Comparison of ENCODE assay signal across 9 cellular contexts in genomic region chr17:7703584-7704574, GRCh38. TPM values are rescaled to one million over a fixed set of nuclear protein-coding genes. Genes with fewer than 3 reads are reported as not detected.
DNase-seq lines count a peak whose midpoint lies in the region; ATAC-seq, FAIRE-seq and TF ChIP-seq lines count a peak whose summit lies in the region.
"Had no signal": no experiment of that assay in that cellular context is flagged by ENCODE, and none has a peak within 500 bp of the region (broad histone marks: within the 10 kb centered on the region; RNA-seq: fewer than 3 reads in every experiment).

No MANE protein-coding gene starts in this region.

- H3K27ac ChIP-seq in CD4-positive, alpha-beta T cell (ENCODE audit: low read depth, low read length) = no peak overlapping the region
- H3K27ac ChIP-seq in GM12878 (ENCODE audit: control insufficient read depth, insufficient read depth) = no peak overlapping the region
- H3K27ac ChIP-seq in keratinocyte (ENCODE audit: control insufficient read depth, insufficient read depth, low read length) = no peak overlapping the region
- H3K27ac ChIP-seq in gastroesophageal sphincter = no peak overlapping the region

- FAIRE-seq in GM12878 (lab: Jason Lieb, UNC) (no peak), keratinocyte (lab: Jason Lieb, UNC) (no peak)

- H3K9me3 ChIP-seq in CD4-positive, alpha-beta T cell (ENCODE audit: control insufficient read depth, low read length) = no peaks in the 10 kb centered on the region
- H3K9me3 ChIP-seq in GM12878 (replicated peaks; ENCODE audit: control insufficient read depth, insufficient read depth, low read length) (no peaks in the 10 kb centered on the region), keratinocyte (ENCODE audit: control insufficient read depth, low read depth, low read length) (no peaks in the 10 kb centered on the region), gastroesophageal sphincter (no peaks in the 10 kb centered on the region)

- no TSS peak for BruUV-seq in GM12878 (replicated peaks; lab: Mats Ljungman, UMichigan)

- TF ChIP-seq RAD21 in GM12878 (IDR thresholded peaks at IDR 0.05; ENCODE audit: insufficient read depth, low read depth, low read length) = no peak

- H3K4me1 Mint-ChIP-seq in CD4-positive, alpha-beta T cell (ENCODE audit: low read depth) = peaks cover 14% of the 10 kb centered on the region
- peaks cover 25% of the 10 kb centered on the region for H3K4me1 Mint-ChIP-seq in stimulated activated memory B cell treated with anti-CD40 and anti-IgM and Interleukin-4, amounts not matched to agents 10 μg/mL and 1 μg/mL and 100 μg/mL, for 72 hours

- no peaks in the 10 kb centered on the region for H3K9me1 ChIP-seq in keratinocyte (ENCODE audit: control insufficient read depth, extremely low read depth, insufficient read depth, low read length)

- dilution Hi-C loops in keratinocyte (cut with MboI; ENCODE audit: extremely low pct_ligation_motif_present, low sequenced_read_pairs) = no loop called here

- no peak for TF ChIP-seq CTCF in CD4-positive, alpha-beta T cell (IDR thresholded peaks at IDR 0.05)
- TF ChIP-seq CTCF in GM12878 (IDR thresholded peaks at IDR 0.05 in 2 of 3, conservative IDR thresholded peaks at IDR 0.05 in 1 of 3; ENCODE audit: control insufficient read depth in 2 of 3, extremely low read depth in 1 of 3, insufficient read depth in 1 of 3, low read depth in 3 of 3, low read length in 3 of 3) (no peak), keratinocyte (optimal IDR thresholded peaks at IDR 0.05 in 1 of 3, IDR thresholded peaks at IDR 0.05 in 1 of 3, conservative IDR thresholded peaks at IDR 0.05 in 1 of 3; ENCODE audit: extremely low read depth in 1 of 3, insufficient read depth in 2 of 3, low read length in 3 of 3) (no peak), gastroesophageal sphincter (IDR thresholded peaks at IDR 0.05) (no peak)

- H4K20me1 ChIP-seq in GM12878 (ENCODE audit: control insufficient read depth, insufficient read depth) = no peaks in the 10 kb centered on the region
- no peaks in the 10 kb centered on the region for H4K20me1 ChIP-seq in keratinocyte (ENCODE audit: control insufficient read depth, extremely low read depth, insufficient read depth, low read length)

- SMC1A ChIA-PET in GM12878 (lab: Charles Lee; ENCODE audit: uncharacterized antibody, unreplicated experiment) = no interaction called here

- CTCF ChIA-PET in CD4-positive, alpha-beta T cell (lab: Charles Lee) = interaction anchor here (0.5 to 0.9 kb wide), 2 partner anchors 16 to 56 kb away, joined by 3 to 4 read pairs; partner anchors contain the start of gene TP53
- CTCF ChIA-PET in GM12878 (lab: Yijun Ruan, JAX) = interaction anchor here (0.6 kb wide), 1 partner anchor 85 kb away, joined by 3 read pairs; no protein-coding TSS in a partner anchor

- no peaks in the 10 kb centered on the region for H3K9me3 Mint-ChIP-seq in CD4-positive, alpha-beta T cell
- no peaks in the 10 kb centered on the region for H3K9me3 Mint-ChIP-seq in stimulated activated memory B cell treated with anti-CD40 and anti-IgM and Interleukin-4, amounts not matched to agents 10 μg/mL and 1 μg/mL and 100 μg/mL, for 72 hours
- H3K9me3 Mint-ChIP-seq: dendritic cell treated with granulocyte-macrophage colony-stimulating factor and Interleukin-4, amounts not matched to agents 40 ng/mL and 50 ng/mL, for 4 days had no signal

- H3K36me3 Mint-ChIP-seq in CD4-positive, alpha-beta T cell (ENCODE audit: low read depth) = peaks cover 34% of the 10 kb centered on the region
- H3K36me3 Mint-ChIP-seq in stimulated activated memory B cell treated with anti-CD40 and anti-IgM and Interleukin-4, amounts not matched to agents 10 μg/mL and 1 μg/mL and 100 μg/mL, for 72 hours = peaks cover 41% of the 10 kb centered on the region

- H2AFZ ChIP-seq in GM12878 (ENCODE audit: control insufficient read depth, low read depth, low read length) (no peak overlapping the region), keratinocyte (ENCODE audit: control insufficient read depth, low read length) (no peak overlapping the region)

- H3K79me2 ChIP-seq in GM12878 (ENCODE audit: control insufficient read depth, insufficient read depth, low read length) (no peaks in the 10 kb centered on the region), keratinocyte (ENCODE audit: control insufficient read depth, insufficient read depth, low read length) (no peaks in the 10 kb centered on the region)

- no peak overlapping the region for H3K4me2 ChIP-seq in GM12878 (ENCODE audit: control insufficient read depth, insufficient read depth)
- peak overlapping the region; percentile 88 for H3K4me2 ChIP-seq in keratinocyte (ENCODE audit: control insufficient read depth, extremely low read depth, insufficient read depth, low read depth, low read length)

- intact Hi-C loops in CD4-positive, alpha-beta T cell (cut with DNase I, micrococcal nuclease) = no loop called here
- intact Hi-C loops in GM12878 (cut with micrococcal nuclease; ENCODE audit: unreplicated experiment) = no loop called here

- RAD21 ChIA-PET in GM12878 (lab: Charles Lee; ENCODE audit: unreplicated experiment) = interaction anchor here (0.8 kb wide), 1 partner anchor 17 kb away, joined by 4 read pairs; the partner anchor contains the start of gene TP53

- in situ Hi-C loops in GM12878 (cut with MboI) = no loop called here

- H3K36me3 ChIP-seq in GM12878 (ENCODE audit: control insufficient read depth in 2 of 2, insufficient read depth in 2 of 2, low read length in 1 of 2) (peaks cover 0 to 4% of the 10 kb centered on the region in 2 experiments; a peak in 2 of 4 replicates), keratinocyte (ENCODE audit: control insufficient read depth in 2 of 2, extremely low read depth in 1 of 2, insufficient read depth in 2 of 2, low read length in 2 of 2) (peaks cover 12 to 16% of the 10 kb centered on the region in 2 experiments), gastroesophageal sphincter (peaks cover 0 to 36% of the 10 kb centered on the region in 2 donors)

- H3K4me3 ChIP-seq in GM12878 = no peak overlapping the region
- H3K4me3 ChIP-seq in keratinocyte (ENCODE audit: control insufficient read depth in 2 of 3, extremely low read depth in 1 of 3, insufficient read depth in 2 of 3, low read depth in 1 of 3, low read length in 3 of 3) = peak overlapping the region in 1 of 3 experiments; percentile 65
- H3K4me3 ChIP-seq in gastroesophageal sphincter = no peak overlapping the region

- DNase-seq in CD4-positive, alpha-beta T cell = no peak
- DNase-seq in NCI-H1092 (lab: John Stamatoyannopoulos, UW) = peak; percentile 61
- no peak for DNase-seq in GM12878 (ENCODE audit: low read depth, low spot score)
- no peak for DNase-seq in keratinocyte (ENCODE audit: low read depth, low spot score)
- no peak for DNase-seq in cerebellar nuclear complex (lab: John Stamatoyannopoulos, UW)

- H3K9ac ChIP-seq in GM12878 (ENCODE audit: control insufficient read depth, insufficient read depth, low read length) = no peak overlapping the region
- peak overlapping the region; percentile 28 for H3K9ac ChIP-seq in keratinocyte (ENCODE audit: control insufficient read depth, extremely low read depth, insufficient read depth, low read length)

- TF ChIP-seq POLR2A in GM12878 (IDR thresholded peaks at IDR 0.05; ENCODE audit: low read depth, low read length) (no peak), gastroesophageal sphincter (IDR thresholded peaks at IDR 0.05) (no peak)

- H3K4me3 Mint-ChIP-seq in CD4-positive, alpha-beta T cell = peak overlapping the region; percentile 34
- H3K4me3 Mint-ChIP-seq in stimulated activated memory B cell treated with anti-CD40 and anti-IgM and Interleukin-4, amounts not matched to agents 10 μg/mL and 1 μg/mL and 100 μg/mL, for 72 hours = no peak overlapping the region

- POLR2A ChIA-PET in CD4-positive, alpha-beta T cell (lab: Charles Lee) = interaction anchor here (1.6 kb wide), 1 partner anchor 16 kb away, joined by 4 read pairs; the partner anchor contains the start of gene WRAP53
- POLR2A ChIA-PET in GM12878 (lab: Charles Lee) = interaction anchor here (0.7 kb wide), 1 partner anchor 199 kb away, joined by 3 read pairs; no protein-coding TSS in a partner anchor

- ATAC-seq in CD4-positive, alpha-beta T cell (ENCODE audit: poor library complexity) = peak; percentile 42
- ATAC-seq in GM12878 = peak; percentile 31; the same call in 2 of the 3 replicates
- ATAC-seq in stimulated activated memory B cell treated with anti-CD40 and anti-IgM and Interleukin-4, amounts not matched to agents 10 μg/mL and 1 μg/mL and 100 μg/mL, for 72 hours = no peak
- no peak for ATAC-seq in HG02981 (IDR thresholded peaks at IDR 0.05; ENCODE audit: unreplicated experiment)
- no peak for ATAC-seq in gastroesophageal sphincter

- TF ChIP-seq EP300 in GM12878 (IDR thresholded peaks at IDR 0.05; ENCODE audit: borderline replicate concordance in 1 of 2, control insufficient read depth in 1 of 2, low read depth in 2 of 2, low read length in 2 of 2) (no peak), gastroesophageal sphincter (IDR thresholded peaks at IDR 0.05) (no peak)

- peaks cover 59% of the 10 kb centered on the region for H3K27me3 Mint-ChIP-seq in CD4-positive, alpha-beta T cell
- H3K27me3 Mint-ChIP-seq in stimulated activated memory B cell treated with anti-CD40 and anti-IgM and Interleukin-4, amounts not matched to agents 10 μg/mL and 1 μg/mL and 100 μg/mL, for 72 hours = peaks cover 82% of the 10 kb centered on the region

- peaks cover 57% of the 10 kb centered on the region for H3K27me3 ChIP-seq in CD4-positive, alpha-beta T cell (ENCODE audit: control insufficient read depth, insufficient read depth, low read length)
- H3K27me3 ChIP-seq in GM12878 (replicated peaks in 1 of 2; ENCODE audit: control insufficient read depth in 2 of 2, insufficient read depth in 2 of 2, low read length in 1 of 2) (peaks cover 3 to 5% of the 10 kb centered on the region in 2 experiments; a peak in 3 of 4 replicates), keratinocyte (ENCODE audit: control insufficient read depth, extremely low read depth, insufficient read depth, low read length) (peaks cover 22% of the 10 kb centered on the region), gastroesophageal sphincter (peaks cover 82% of the 10 kb centered on the region)

- WGBS in GM12878 (ENCODE audit: insufficient coverage, insufficient replicate concordance, low lambda C conversion rate, missing lambda C conversion rate) = 84% methylated on average over 24 of the region's 24 CpGs
- 14 to 31% methylated on average over 7 to 21 of the region's 24 CpGs for WGBS in gastroesophageal sphincter (ENCODE audit: low coverage in 1 of 2), 2 donors

- no peak overlapping the region for H3K27ac Mint-ChIP-seq in CD4-positive, alpha-beta T cell
- H3K27ac Mint-ChIP-seq in stimulated activated memory B cell treated with anti-CD40 and anti-IgM and Interleukin-4, amounts not matched to agents 10 μg/mL and 1 μg/mL and 100 μg/mL, for 72 hours = no peak overlapping the region
- H3K27ac Mint-ChIP-seq: dendritic cell treated with granulocyte-macrophage colony-stimulating factor and Interleukin-4, amounts not matched to agents 40 ng/mL and 50 ng/mL, for 4 days had no signal

- H3K4me1 ChIP-seq in GM12878 (ENCODE audit: control insufficient read depth, insufficient read depth, low read length) = no peaks in the 10 kb centered on the region
- H3K4me1 ChIP-seq in keratinocyte (ENCODE audit: control insufficient read depth, extremely low read depth, insufficient read depth, low read length) = peaks cover 20% of the 10 kb centered on the region
- peaks cover 0 to 25% (median 11%) of the 10 kb centered on the region in 3 donors for H3K4me1 ChIP-seq in gastroesophageal sphincter

RNA-seq across cellular contexts. Expression of gene EFNB3, which starts 1.1 kb away (rescaled TPM):
- not detected for total RNA-seq in CD4-positive, alpha-beta T cell
- not detected in 2 replicates for total RNA-seq in GM12878 (2013; cell fraction: nucleolus; rRNA removed)
- total RNA-seq in GM12878 (2014; rRNA removed) (0.06 TPM in 1 of 2 replicates, not detected in the other), GM12878 (2014; rRNA removed; fragmentation: Illumina TruSeq; extraction: Trizol) (not detected in 2 replicates), GM12878 (2021) (0.13 TPM in 1 of 2 replicates, not detected in the other), gastroesophageal sphincter (under 1 TPM in 2 of 4 donors, not detected in 2; 0.27 to 0.52 TPM)
- polyA plus RNA-seq in GM12878 (2011; ENCODE audit: low read depth) = not detected
- polyA plus RNA-seq in GM12878 (2011; rRNA removed) (0.04 TPM in 2 replicates), GM12878 (2014; fragmentation: Illumina TruSeq; extraction: Trizol) (0.01 TPM in 1 of 2 replicates, not detected in the other), GM12878 (2014; fragmentation: Nextera tagmentation; extraction: Ambion mirVana) (under 1 TPM in 1 of 2 experiments, not detected in 1; 0.02 TPM), GM12878 (2014; rRNA removed) (0.05 TPM in 1 of 2 replicates, not detected in the other), GM12878 (2016; fragmentation: Nextera tagmentation; extraction: Ambion mirVana) (not detected), keratinocyte (3.1 to 4.1 TPM (median 3.1 TPM) in 3 replicates)
- polyA plus RNA-seq in GM12878 (2011; cell fraction: cytosol; rRNA removed) = 0.01 and 0.03 TPM in 2 replicates
- 0.19 and 0.22 TPM in 2 replicates for polyA plus RNA-seq in GM12878 (2011; cell fraction: nucleus; rRNA removed)
- polyA plus RNA-seq in GM12878 (2012) = not detected in 2 replicates
- polyA minus RNA-seq in GM12878 (2011; rRNA and poly(A)+ RNA removed) = 0.05 TPM in 1 of 2 replicates, not detected in the other
- not detected in 2 replicates for polyA minus RNA-seq in GM12878 (2011; cell fraction: cytosol; rRNA and poly(A)+ RNA removed)
- polyA minus RNA-seq in GM12878 (2011; cell fraction: nucleus; rRNA and poly(A)+ RNA removed) = not detected in 2 replicates
- 0.24 TPM for polyA plus RNA-seq in keratinocyte (2011; ENCODE audit: low read depth)
- polyA plus RNA-seq in keratinocyte (2011; cell fraction: cytosol; rRNA removed) = 2.1 and 2.3 TPM in 2 replicates
- polyA plus RNA-seq in keratinocyte (2011; cell fraction: nucleus; rRNA removed) = 3.3 and 4.3 TPM in 2 replicates
- 0.48 and 3.3 TPM in 2 replicates for polyA plus RNA-seq in keratinocyte (2012; ENCODE audit: low replicate concordance)
- 3.7 to 4.0 TPM (median 4.0 TPM) in 3 replicates for polyA minus RNA-seq in keratinocyte
- polyA minus RNA-seq in keratinocyte (2011; cell fraction: cytosol; rRNA and poly(A)+ RNA removed) = 2.3 TPM
- 0.95 and 2.0 TPM in 2 replicates for polyA minus RNA-seq in keratinocyte (2011; cell fraction: nucleus; rRNA and poly(A)+ RNA removed)

RNA-seq across cellular contexts. Expression of gene DNAH2, which starts 13.7 kb away (rescaled TPM):
- not detected for total RNA-seq in CD4-positive, alpha-beta T cell
- not detected in 2 replicates for total RNA-seq in GM12878 (2013; cell fraction: nucleolus; rRNA removed)
- not detected in 2 replicates for total RNA-seq in GM12878 (2014; rRNA removed)
- not detected in 2 replicates for total RNA-seq in GM12878 (2014; rRNA removed; fragmentation: Illumina TruSeq; extraction: Trizol)
- total RNA-seq in GM12878 (2021) = not detected in 2 replicates
- not detected for polyA plus RNA-seq in GM12878 (2011; ENCODE audit: low read depth)
- not detected in 2 replicates for polyA plus RNA-seq in GM12878 (2011; rRNA removed)
- polyA plus RNA-seq in GM12878 (2011; cell fraction: cytosol; rRNA removed) = not detected in 2 replicates
- polyA plus RNA-seq in GM12878 (2011; cell fraction: nucleus; rRNA removed) = 0.01 and 0.03 TPM in 2 replicates
- polyA plus RNA-seq in GM12878 (2012) = 0.03 and 0.09 TPM in 2 replicates
- polyA plus RNA-seq in GM12878 (2014; fragmentation: Illumina TruSeq; extraction: Trizol) = not detected in 2 replicates
- not detected for polyA plus RNA-seq in GM12878 (2014; fragmentation: Nextera tagmentation; extraction: Ambion mirVana)
- polyA plus RNA-seq in GM12878 (2014; rRNA removed) = 0.01 TPM in 1 of 2 replicates, not detected in the other
- not detected for polyA plus RNA-seq in GM12878 (2016; fragmentation: Nextera tagmentation; extraction: Ambion mirVana)
- polyA minus RNA-seq in GM12878 (2011; rRNA and poly(A)+ RNA removed) = not detected in 2 replicates
- polyA minus RNA-seq in GM12878 (2011; cell fraction: cytosol; rRNA and poly(A)+ RNA removed) = not detected in 2 replicates
- not detected in 2 replicates for polyA minus RNA-seq in GM12878 (2011; cell fraction: nucleus; rRNA and poly(A)+ RNA removed)
- polyA plus RNA-seq in keratinocyte = 0.13 to 0.36 TPM (median 0.13 TPM) in 3 replicates
- polyA plus RNA-seq in keratinocyte (2011; ENCODE audit: low read depth) = not detected
- polyA plus RNA-seq in keratinocyte (2011; cell fraction: cytosol; rRNA removed) = 0.12 and 0.14 TPM in 2 replicates
- 0.39 and 0.52 TPM in 2 replicates for polyA plus RNA-seq in keratinocyte (2011; cell fraction: nucleus; rRNA removed)
- 0.03 and 0.25 TPM in 2 replicates for polyA plus RNA-seq in keratinocyte (2012; ENCODE audit: low replicate concordance)
- 0.10 to 0.92 TPM (median 0.13 TPM) in 3 replicates for polyA minus RNA-seq in keratinocyte
- polyA minus RNA-seq in keratinocyte (2011; cell fraction: cytosol; rRNA and poly(A)+ RNA removed) = not detected
- 0.11 and 0.54 TPM in 2 replicates for polyA minus RNA-seq in keratinocyte (2011; cell fraction: nucleus; rRNA and poly(A)+ RNA removed)
- under 1 TPM in 2 of 4 donors, not detected in 2; 0.08 to 0.31 TPM for total RNA-seq in gastroesophageal sphincter

RNA-seq across cellular contexts. Expression of gene WRAP53, which starts 15.6 kb away (rescaled TPM):
- 1 to 10 TPM; 3.9 to 4.0 TPM for total RNA-seq in CD4-positive, alpha-beta T cell
- 9.4 and 10.1 TPM in 2 replicates for total RNA-seq in GM12878 (2013; cell fraction: nucleolus; rRNA removed)
- total RNA-seq in GM12878 (2014; rRNA removed) (24.6 and 30.8 TPM in 2 replicates), GM12878 (2014; rRNA removed; fragmentation: Illumina TruSeq; extraction: Trizol) (13.0 and 17.3 TPM in 2 replicates), GM12878 (2021) (28.5 and 30.8 TPM in 2 replicates), gastroesophageal sphincter (1 to 10 TPM; 2.8 to 4.7 (median 3.9) TPM)
- polyA plus RNA-seq in GM12878 (2011; ENCODE audit: low read depth) = 4.7 TPM
- polyA plus RNA-seq in GM12878 (2011; rRNA removed) (6.0 and 13.8 TPM in 2 replicates), GM12878 (2014; fragmentation: Illumina TruSeq; extraction: Trizol) (9.5 and 17.7 TPM in 2 replicates), GM12878 (2014; fragmentation: Nextera tagmentation; extraction: Ambion mirVana) (1 to 10 TPM; 1.9 to 5.3 TPM), GM12878 (2014; rRNA removed) (26.0 and 29.6 TPM in 2 replicates), GM12878 (2016; fragmentation: Nextera tagmentation; extraction: Ambion mirVana) (10 to 100 TPM; 41.9 to 42.0 TPM), keratinocyte (7.7 to 10.6 TPM (median 8.2 TPM) in 3 replicates)
- polyA plus RNA-seq in GM12878 (2011; cell fraction: cytosol; rRNA removed) = 20.1 and 24.9 TPM in 2 replicates
- 28.5 and 32.5 TPM in 2 replicates for polyA plus RNA-seq in GM12878 (2011; cell fraction: nucleus; rRNA removed)
- 14.8 and 15.1 TPM in 2 replicates for polyA plus RNA-seq in GM12878 (2012)
- polyA minus RNA-seq in GM12878 (2011; rRNA and poly(A)+ RNA removed) = 7.5 and 18.1 TPM in 2 replicates
- 7.5 and 9.6 TPM in 2 replicates for polyA minus RNA-seq in GM12878 (2011; cell fraction: cytosol; rRNA and poly(A)+ RNA removed)
- polyA minus RNA-seq in GM12878 (2011; cell fraction: nucleus; rRNA and poly(A)+ RNA removed) = 10.2 and 13.0 TPM in 2 replicates
- polyA plus RNA-seq in keratinocyte (2011; ENCODE audit: low read depth) = 4.2 TPM
- 5.0 and 7.1 TPM in 2 replicates for polyA plus RNA-seq in keratinocyte (2011; cell fraction: cytosol; rRNA removed)
- polyA plus RNA-seq in keratinocyte (2011; cell fraction: nucleus; rRNA removed) = 10.7 and 12.3 TPM in 2 replicates
- polyA plus RNA-seq in keratinocyte (2012; ENCODE audit: low replicate concordance) = 5.3 and 11.5 TPM in 2 replicates
- 5.6 to 12.4 TPM (median 5.7 TPM) in 3 replicates for polyA minus RNA-seq in keratinocyte
- polyA minus RNA-seq in keratinocyte (2011; cell fraction: cytosol; rRNA and poly(A)+ RNA removed) = 11.5 TPM
- 3.0 and 4.3 TPM in 2 replicates for polyA minus RNA-seq in keratinocyte (2011; cell fraction: nucleus; rRNA and poly(A)+ RNA removed)

RNA-seq across cellular contexts. Expression of gene TP53, which starts 16.6 kb away (rescaled TPM):
- total RNA-seq in CD4-positive, alpha-beta T cell = 10 to 100 TPM; 25.8 to 26.0 TPM
- total RNA-seq in GM12878 (2013; cell fraction: nucleolus; rRNA removed) = 46.6 and 47.7 TPM in 2 replicates
- total RNA-seq in GM12878 (2014; rRNA removed) = 65.9 and 74.6 TPM in 2 replicates
- 34.0 and 38.1 TPM in 2 replicates for total RNA-seq in GM12878 (2014; rRNA removed; fragmentation: Illumina TruSeq; extraction: Trizol)
- 162 and 171 TPM in 2 replicates for total RNA-seq in GM12878 (2021)
- 52.7 TPM for polyA plus RNA-seq in GM12878 (2011; ENCODE audit: low read depth)
- 21.0 and 35.6 TPM in 2 replicates for polyA plus RNA-seq in GM12878 (2011; rRNA removed)
- polyA plus RNA-seq in GM12878 (2011; cell fraction: cytosol; rRNA removed) = 49.8 and 60.6 TPM in 2 replicates
- polyA plus RNA-seq in GM12878 (2011; cell fraction: nucleus; rRNA removed) = 38.1 and 49.4 TPM in 2 replicates
- polyA plus RNA-seq in GM12878 (2012) = 75.7 and 93.3 TPM in 2 replicates
- 75.1 and 98.0 TPM in 2 replicates for polyA plus RNA-seq in GM12878 (2014; fragmentation: Illumina TruSeq; extraction: Trizol)
- polyA plus RNA-seq in GM12878 (2014; fragmentation: Nextera tagmentation; extraction: Ambion mirVana) = 10 to 100 TPM; 60.2 to 78.4 TPM
- 56.9 and 66.5 TPM in 2 replicates for polyA plus RNA-seq in GM12878 (2014; rRNA removed)
- 10 to 100 TPM; 77.3 to 81.6 TPM for polyA plus RNA-seq in GM12878 (2016; fragmentation: Nextera tagmentation; extraction: Ambion mirVana)
- 38.5 and 54.1 TPM in 2 replicates for polyA minus RNA-seq in GM12878 (2011; rRNA and poly(A)+ RNA removed)
- polyA minus RNA-seq in GM12878 (2011; cell fraction: cytosol; rRNA and poly(A)+ RNA removed) = 39.0 and 49.3 TPM in 2 replicates
- 16.4 and 30.6 TPM in 2 replicates for polyA minus RNA-seq in GM12878 (2011; cell fraction: nucleus; rRNA and poly(A)+ RNA removed)
- polyA plus RNA-seq in keratinocyte = 14.3 to 60.6 TPM (median 22.0 TPM) in 3 replicates
- polyA plus RNA-seq in keratinocyte (2011; ENCODE audit: low read depth) = 16.8 TPM
- 35.0 and 36.1 TPM in 2 replicates for polyA plus RNA-seq in keratinocyte (2011; cell fraction: cytosol; rRNA removed)
- 36.5 and 39.6 TPM in 2 replicates for polyA plus RNA-seq in keratinocyte (2011; cell fraction: nucleus; rRNA removed)
- 50.1 and 53.5 TPM in 2 replicates for polyA plus RNA-seq in keratinocyte (2012; ENCODE audit: low replicate concordance)
- polyA minus RNA-seq in keratinocyte = 25.2 to 92.7 TPM (median 31.7 TPM) in 3 replicates
- 33.6 TPM for polyA minus RNA-seq in keratinocyte (2011; cell fraction: cytosol; rRNA and poly(A)+ RNA removed)
- polyA minus RNA-seq in keratinocyte (2011; cell fraction: nucleus; rRNA and poly(A)+ RNA removed) = 12.7 and 25.4 TPM in 2 replicates
- total RNA-seq in gastroesophageal sphincter = 10 to 100 TPM; 14.7 to 16.3 (median 15.6) TPM

RNA-seq across cellular contexts. Expression of gene ATP1B2, which starts 53.2 kb away (rescaled TPM):
- under 1 TPM; 0.17 to 0.69 TPM for total RNA-seq in CD4-positive, alpha-beta T cell
- total RNA-seq in GM12878 (2013; cell fraction: nucleolus; rRNA removed) = 0.10 TPM in 1 of 2 replicates, not detected in the other
- total RNA-seq in GM12878 (2014; rRNA removed) (not detected in 2 replicates), GM12878 (2014; rRNA removed; fragmentation: Illumina TruSeq; extraction: Trizol) (not detected in 2 replicates), GM12878 (2021) (0.23 and 0.32 TPM in 2 replicates), gastroesophageal sphincter (1 to 10 TPM in 3 of 4 donors, under 1 TPM in 1; 0.77 to 3.6 (median 2.3) TPM)
- 0.38 TPM for polyA plus RNA-seq in GM12878 (2011; ENCODE audit: low read depth)
- polyA plus RNA-seq in GM12878 (2011; rRNA removed) (not detected in 2 replicates), GM12878 (2014; fragmentation: Illumina TruSeq; extraction: Trizol) (0.15 TPM in 1 of 2 replicates, not detected in the other), GM12878 (2014; fragmentation: Nextera tagmentation; extraction: Ambion mirVana) (under 1 TPM; 0.03 to 0.04 TPM), GM12878 (2014; rRNA removed) (0.09 and 0.49 TPM in 2 replicates), GM12878 (2016; fragmentation: Nextera tagmentation; extraction: Ambion mirVana) (under 1 TPM; 0.28 to 0.29 TPM), keratinocyte (not detected in 3 replicates)
- polyA plus RNA-seq in GM12878 (2011; cell fraction: cytosol; rRNA removed) = not detected in 2 replicates
- not detected in 2 replicates for polyA plus RNA-seq in GM12878 (2011; cell fraction: nucleus; rRNA removed)
- 0.60 and 0.94 TPM in 2 replicates for polyA plus RNA-seq in GM12878 (2012)
- not detected in 2 replicates for polyA minus RNA-seq in GM12878 (2011; rRNA and poly(A)+ RNA removed)
- not detected in 2 replicates for polyA minus RNA-seq in GM12878 (2011; cell fraction: cytosol; rRNA and poly(A)+ RNA removed)
- polyA minus RNA-seq in GM12878 (2011; cell fraction: nucleus; rRNA and poly(A)+ RNA removed) = not detected in 2 replicates
- polyA plus RNA-seq in keratinocyte (2011; ENCODE audit: low read depth) = not detected
- not detected in 2 replicates for polyA plus RNA-seq in keratinocyte (2011; cell fraction: cytosol; rRNA removed)
- polyA plus RNA-seq in keratinocyte (2011; cell fraction: nucleus; rRNA removed) = not detected in 2 replicates
- polyA plus RNA-seq in keratinocyte (2012; ENCODE audit: low replicate concordance) = not detected in 2 replicates
- not detected in 3 replicates for polyA minus RNA-seq in keratinocyte
- not detected for polyA minus RNA-seq in keratinocyte (2011; cell fraction: cytosol; rRNA and poly(A)+ RNA removed)
- not detected in 2 replicates for polyA minus RNA-seq in keratinocyte (2011; cell fraction: nucleus; rRNA and poly(A)+ RNA removed)

Comparison
In these comparisons a context has a peak if more than half of its experiments do, and no peak if none do; other contexts are left out.
1. ATAC-seq: peak in CD4-positive, alpha-beta T cell (single experiment) and GM12878 (single experiment); none in stimulated activated memory B cell treated with anti-CD40 and anti-IgM and Interleukin-4, amounts not matched to agents 10 μg/mL and 1 μg/mL and 100 μg/mL, for 72 hours (single experiment), HG02981 (single experiment) and gastroesophageal sphincter (single experiment).